Comparison of ENCODE assay signal across 23 cellular contexts in genomic region chr4:56630876-56631666, GRCh38. TPM values are rescaled to one million over a fixed set of nuclear protein-coding genes. Genes with fewer than 3 reads are reported as not detected.
DNase-seq lines count a peak whose midpoint lies in the region; ATAC-seq and TF ChIP-seq lines count a peak whose summit lies in the region.
"Had no signal": no experiment of that assay in that cellular context is flagged by ENCODE, and none has a peak within 500 bp of the region (broad histone marks: within the 10 kb centered on the region; RNA-seq: fewer than 3 reads in every experiment).

No MANE protein-coding gene starts in this region.

- TF ChIP-seq POLR2A in erythroblast (IDR thresholded peaks at IDR 0.05; ENCODE audit: low read length): no peak

- peak; percentile 48 for DNase-seq in AG08396 (ENCODE audit: low spot score)
- DNase-seq in M059J (ENCODE audit: low read depth): peak; percentile 84
- peak; percentile 26 for DNase-seq in dedifferentiated amniotic fluid mesenchymal stem cell (ENCODE audit: extremely low spot score)
- peak; percentile 31 for DNase-seq in medulla oblongata (ENCODE audit: extremely low spot score)
- no peak for DNase-seq in HUDEP-2 (lab: John Stamatoyannopoulos, UW; ENCODE audit: unreplicated experiment in 76 of 76)
- no peak for DNase-seq in erythroblast (lab: John Stamatoyannopoulos, UW)
- no peak for DNase-seq in T-helper 9 cell
- DNase-seq: activated B cell treated with CpG ODN at 0.5 μM for 24 hours; CD8-positive, alpha-beta memory T cell; central memory CD4-positive, alpha-beta T cell; effector memory CD4-positive, alpha-beta T cell; glutamatergic neuron; Karpas-422; lower lobe of right lung; NCI-H1436 treated with DMSO at 0.1 percent for 48 hours; NCI-H345; NK-92 treated with Interleukin-12 subunit alpha and Interleukin-12 subunit beta, amount 100 ng/mL, for 24 hours; psoas muscle had no signal

- ATAC-seq in HG03196 (IDR thresholded peaks at IDR 0.05; ENCODE audit: unreplicated experiment): no peak
- ATAC-seq: lower lobe of right lung; natural killer cell treated with Interleukin-12 subunit alpha and Interleukin-12 subunit beta and Interleukin-15 and Interleukin-18, amount 100 ng/mL, for 72 hours; psoas muscle; Right ventricle myocardium inferior had no signal

RNA-seq across cellular contexts. Expression of gene HOPX, which starts 50.0 kb away (rescaled TPM):
- 4.3 and 5.6 TPM in 2 replicates for total RNA-seq in M059J (2014; rRNA removed; shearing (Covaris generic))
- total RNA-seq: A673, Daoy had no signal

Comparison
In these comparisons a context has a peak if more than half of its experiments do, and no peak if none do; other contexts are left out.
1. DNase-seq: peak in AG08396 (single experiment), M059J (single experiment), dedifferentiated amniotic fluid mesenchymal stem cell (single experiment) and medulla oblongata (single experiment); none in HUDEP-2 (0 of 76), erythroblast (0 of 2) and T-helper 9 cell (single experiment).